In genomic region chr1:158037876-158038359, GRCh38 we compare ENCODE assay signal across 10 cellular contexts. TPM values are rescaled to one million over a fixed set of nuclear protein-coding genes. Genes with fewer than 3 reads are reported as not detected.
DNase-seq lines count a peak whose midpoint lies in the region; ATAC-seq and TF ChIP-seq lines count a peak whose summit lies in the region.
"Had no signal": no experiment of that assay in that cellular context is flagged by ENCODE, and none has a peak within 500 bp of the region (broad histone marks: within the 10 kb centered on the region; RNA-seq: fewer than 3 reads in every experiment).

No MANE protein-coding gene starts in this region.

- no peaks in the 10 kb centered on the region for H3K27me3 ChIP-seq in Caco-2 (replicated peaks; ENCODE audit: control insufficient read depth, insufficient read depth, low read length)
- no peaks in the 10 kb centered on the region for H3K27me3 ChIP-seq in WERI-Rb-1 (ENCODE audit: insufficient read depth, low read depth, severe bottlenecking)

- no peak overlapping the region for H3K4me3 ChIP-seq in Caco-2 (ENCODE audit: low read depth, low read length)
- H3K4me3 ChIP-seq in WERI-Rb-1 (ENCODE audit: low read depth, low read length), result no peak overlapping the region
- H3K4me3 ChIP-seq: dorsolateral prefrontal cortex had no signal

- no peak for DNase-seq in Caco-2
- peak; percentile 96 for DNase-seq in M059J (ENCODE audit: low read depth)
- no peak for DNase-seq in endothelial cell (ENCODE audit: low spot score)
- DNase-seq in NCI-H2081 treated with DMSO at 0.1 percent for 48 hours (lab: John Stamatoyannopoulos, UW), result no peak
- no peak for DNase-seq in WERI-Rb-1
- DNase-seq: dorsolateral prefrontal cortex; stimulated activated CD4-positive, alpha-beta T cell treated with anti-CD3 and anti-CD28 coated beads, Interleukin-4, amount 100 ng/mL, for 4 hours had no signal

- H3K4me1 ChIP-seq in Caco-2, result peaks cover 13% of the 10 kb centered on the region

- no TSS peak for BruUV-seq in Caco-2 (replicated peaks; lab: Mats Ljungman, UMichigan)

- H3K4me1 Mint-ChIP-seq in Caco-2 (ENCODE audit: low read depth, unreplicated experiment) (peaks cover 20% of the 10 kb centered on the region), endothelial cell (ENCODE audit: unreplicated experiment) (peaks cover 49% of the 10 kb centered on the region), nephron (peaks cover 43% of the 10 kb centered on the region)

- no peaks in the 10 kb centered on the region for H3K36me3 ChIP-seq in Caco-2 (ENCODE audit: control insufficient read depth, insufficient read depth, low read length)
- H3K36me3 ChIP-seq in WERI-Rb-1, result peaks cover 28% of the 10 kb centered on the region

- TF ChIP-seq CTCF in Caco-2 (IDR thresholded peaks at IDR 0.05; ENCODE audit: insufficient read depth in 1 of 2, low read depth in 1 of 2, low read length in 1 of 2, severe bottlenecking in 1 of 2, unreplicated experiment in 1 of 2), result no peak
- TF ChIP-seq CTCF in endothelial cell (IDR thresholded peaks at IDR 0.05; ENCODE audit: unreplicated experiment), result no peak
- no peak for TF ChIP-seq CTCF in nephron (IDR thresholded peaks at IDR 0.05; ENCODE audit: unreplicated experiment in 3 of 3)
- TF ChIP-seq CTCF in WERI-Rb-1 (IDR thresholded peaks at IDR 0.05; ENCODE audit: low read depth, low read length), result no peak

- H3K9me3 Mint-ChIP-seq in Caco-2 (ENCODE audit: unreplicated experiment) (no peaks in the 10 kb centered on the region), endothelial cell (ENCODE audit: unreplicated experiment) (no peaks in the 10 kb centered on the region), nephron (no peaks in the 10 kb centered on the region)

- H3K27ac ChIP-seq in WERI-Rb-1, result no peak overlapping the region
- H3K27ac ChIP-seq: dorsolateral prefrontal cortex had no signal

- H3K4me3 Mint-ChIP-seq in Caco-2 (ENCODE audit: unreplicated experiment), result no peak overlapping the region
- no peak overlapping the region for H3K4me3 Mint-ChIP-seq in endothelial cell (ENCODE audit: unreplicated experiment)
- no peak overlapping the region for H3K4me3 Mint-ChIP-seq in nephron

- CTCF ChIA-PET in Caco-2 (lab: Charles Lee), result interaction anchor here (2.4 kb wide), 1 partner anchor 46 kb away, joined by 24 read pairs; no protein-coding TSS in a partner anchor

- POLR2A ChIA-PET in Caco-2 (lab: Charles Lee), result no interaction called here

- no peaks in the 10 kb centered on the region for H3K27me3 Mint-ChIP-seq in Caco-2 (ENCODE audit: insufficient read depth, unreplicated experiment)
- H3K27me3 Mint-ChIP-seq in endothelial cell (ENCODE audit: unreplicated experiment), result peaks cover 7% of the 10 kb centered on the region
- no peaks in the 10 kb centered on the region for H3K27me3 Mint-ChIP-seq in nephron (ENCODE audit: low read depth)

- ATAC-seq in HG03342 (IDR thresholded peaks at IDR 0.05; ENCODE audit: unreplicated experiment), result no peak
- no peak for ATAC-seq in HG02840 (IDR thresholded peaks at IDR 0.05; ENCODE audit: low FRiP score, unreplicated experiment)

- H3K36me3 Mint-ChIP-seq in Caco-2 (ENCODE audit: insufficient read depth, unreplicated experiment) (peaks cover 31% of the 10 kb centered on the region), endothelial cell (ENCODE audit: low read depth, unreplicated experiment) (peaks cover 20% of the 10 kb centered on the region), nephron (ENCODE audit: low read depth) (peaks cover 30% of the 10 kb centered on the region)

- peak overlapping the region; percentile 19 for H3K27ac Mint-ChIP-seq in Caco-2 (ENCODE audit: unreplicated experiment)
- peak overlapping the region; percentile 38 for H3K27ac Mint-ChIP-seq in endothelial cell (ENCODE audit: unreplicated experiment)
- peak overlapping the region; percentile 41 to 89 (median 73) for H3K27ac Mint-ChIP-seq in nephron

- intact Hi-C loops in Caco-2 (cut with micrococcal nuclease; ENCODE audit: unreplicated experiment), result loop anchor here (2.0 kb wide), 1 partner anchor 35 kb away; no protein-coding TSS in a partner anchor

- H3K9me3 ChIP-seq in Caco-2 (no peaks in the 10 kb centered on the region), WERI-Rb-1 (ENCODE audit: severe bottlenecking) (no peaks in the 10 kb centered on the region)

RNA-seq across cellular contexts. Expression of gene KIRREL1, which starts 44.5 kb away (rescaled TPM):
- total RNA-seq in Caco-2 (2022), result 41.5 and 45.4 TPM in 2 replicates
- total RNA-seq in M059J (2014; rRNA removed; shearing (Covaris generic)), result 58.6 and 103 TPM in 2 replicates
- total RNA-seq in endothelial cell (ENCODE audit: unreplicated experiment), result 66.8 TPM

Comparison
In these comparisons a context has a peak if more than half of its experiments do, and no peak if none do; other contexts are left out.
1. H3K27ac Mint-ChIP-seq: peak in every context shown above with its lines; median percentile 73 in nephron; 38 in endothelial cell; 19 in Caco-2.